8 cellular contexts compared by ENCODE assay signal in the genomic region with DNA sequence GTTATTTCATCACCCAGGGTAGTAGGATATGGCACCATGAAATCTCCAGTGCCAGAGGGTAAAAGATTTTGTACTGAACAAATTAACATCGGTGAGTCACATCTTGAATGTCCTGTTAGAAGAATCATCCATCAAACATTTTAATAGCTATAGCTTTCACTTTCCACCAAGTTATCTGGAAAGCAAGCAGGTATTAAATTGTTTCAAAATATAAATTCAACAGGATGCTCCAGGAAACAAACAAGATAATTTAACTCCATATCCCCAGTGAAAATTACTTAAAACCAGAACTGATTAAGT. TPM values are rescaled to one million over a fixed set of nuclear protein-coding genes. Genes with fewer than 3 reads are reported as not detected.
DNase-seq lines count a peak whose midpoint lies in the region; ATAC-seq and TF ChIP-seq lines count a peak whose summit lies in the region.

No MANE protein-coding gene starts in this region.

- DNase-seq in activated T-cell treated with anti-CD3 and anti-CD28 coated beads, Interleukin-2, amount 50 U/mL, for 72 hours, result no peak
- DNase-seq in activated T-cell treated with anti-CD3 and anti-CD28 coated beads for 4 hours, result no peak
- peak; percentile 58 for DNase-seq in SW480 (ENCODE audit: low spot score)
- DNase-seq in suprapubic skin (ENCODE audit: low spot score in 2 of 2), result no peak
- no peak for DNase-seq in NCI-H1092 (lab: John Stamatoyannopoulos, UW)
- no peak for DNase-seq in activated CD8-positive, alpha-beta memory T cell treated with anti-CD3 and anti-CD28 coated beads for 24 hours
- no peak for DNase-seq in DMS 273 (lab: John Stamatoyannopoulos, UW; ENCODE audit: unreplicated experiment)

- H3K4me1 Mint-ChIP-seq in activated T-cell treated with anti-CD3 and anti-CD28 coated beads, Interleukin-2, amount 50 U/mL, for 72 hours (ENCODE audit: low read depth), result peaks cover 75% of the 10 kb centered on the region

- H3K27ac Mint-ChIP-seq in activated T-cell treated with anti-CD3 and anti-CD28 coated beads, Interleukin-2, amount 50 U/mL, for 72 hours, result peak overlapping the region; percentile 13

- H3K27ac ChIP-seq in gastroesophageal sphincter, result peak overlapping the region; percentile 77 to 98 (median 95)
- no peak overlapping the region for H3K27ac ChIP-seq in suprapubic skin

- H3K4me1 ChIP-seq in gastroesophageal sphincter, result peaks cover 25 to 75% (median 36%) of the 10 kb centered on the region in 3 donors
- H3K4me1 ChIP-seq in suprapubic skin, result peaks cover 67% of the 10 kb centered on the region

- H3K4me3 ChIP-seq in gastroesophageal sphincter (peak overlapping the region; percentile 86), suprapubic skin (peak overlapping the region; percentile 9)

- no peak for TF ChIP-seq POLR2A in gastroesophageal sphincter (IDR thresholded peaks at IDR 0.05)
- no peak for TF ChIP-seq POLR2A in suprapubic skin (IDR thresholded peaks at IDR 0.05)

- no peaks in the 10 kb centered on the region for H3K9me3 ChIP-seq in gastroesophageal sphincter
- no peaks in the 10 kb centered on the region for H3K9me3 ChIP-seq in suprapubic skin

- H3K4me3 Mint-ChIP-seq in activated T-cell treated with anti-CD3 and anti-CD28 coated beads, Interleukin-2, amount 50 U/mL, for 72 hours, result peak overlapping the region; percentile 3 to 12

- TF ChIP-seq CTCF in gastroesophageal sphincter (IDR thresholded peaks at IDR 0.05) (no peak), suprapubic skin (IDR thresholded peaks at IDR 0.05) (no peak)

- H3K9me3 Mint-ChIP-seq in activated T-cell treated with anti-CD3 and anti-CD28 coated beads, Interleukin-2, amount 50 U/mL, for 72 hours, result no peaks in the 10 kb centered on the region

- peaks cover 10 to 16% of the 10 kb centered on the region in 2 donors for H3K36me3 Mint-ChIP-seq in activated T-cell treated with anti-CD3 and anti-CD28 coated beads, Interleukin-2, amount 50 U/mL, for 72 hours (ENCODE audit: insufficient read depth in 2 of 2)

- WGBS in gastroesophageal sphincter (ENCODE audit: low coverage in 1 of 2), 2 donors, result 0% methylated on average over 1 of the region's 1 CpG
- 7% methylated on average over 1 of the region's 1 CpG for WGBS in suprapubic skin

- H3K36me3 ChIP-seq in gastroesophageal sphincter (peaks cover 0 to 15% of the 10 kb centered on the region in 2 donors), suprapubic skin (peaks cover 16% of the 10 kb centered on the region)

- H3K27me3 Mint-ChIP-seq in activated T-cell treated with anti-CD3 and anti-CD28 coated beads, Interleukin-2, amount 50 U/mL, for 72 hours (ENCODE audit: low read depth), result no peaks in the 10 kb centered on the region

- TF ChIP-seq EP300 in gastroesophageal sphincter (IDR thresholded peaks at IDR 0.05), result no peak
- no peak for TF ChIP-seq EP300 in suprapubic skin (IDR thresholded peaks at IDR 0.05)

- ATAC-seq in activated T-cell treated with anti-CD3 and anti-CD28 coated beads, Interleukin-2, amount 50 U/mL, for 72 hours (replicated peaks in 1 of 2), result no peak
- ATAC-seq in gastroesophageal sphincter, result no peak

- H3K27me3 ChIP-seq in gastroesophageal sphincter, result no peaks in the 10 kb centered on the region
- no peaks in the 10 kb centered on the region for H3K27me3 ChIP-seq in suprapubic skin

RNA-seq across cellular contexts. Expression of gene VEZF1, which starts 2.4 kb away (rescaled TPM):
- total RNA-seq in activated T-cell treated with anti-CD3 and anti-CD28 coated beads, Interleukin-2, amount 50 U/mL, for 72 hours, result 10 to 100 TPM; 42.6 to 44.6 TPM
- 100 to 1,000 TPM; 115 to 148 (median 132) TPM for total RNA-seq in gastroesophageal sphincter
- 10 to 100 TPM; 45.3 to 76.0 (median 63.7) TPM for total RNA-seq in suprapubic skin

RNA-seq across cellular contexts. Expression of gene SRSF1, which starts 21.4 kb away (rescaled TPM):
- 100 to 1,000 TPM; 233 to 281 TPM for total RNA-seq in activated T-cell treated with anti-CD3 and anti-CD28 coated beads, Interleukin-2, amount 50 U/mL, for 72 hours
- 100 to 1,000 TPM; 139 to 240 (median 198) TPM for total RNA-seq in gastroesophageal sphincter
- 100 to 1,000 TPM; 108 to 172 (median 125) TPM for total RNA-seq in suprapubic skin

RNA-seq across cellular contexts. Expression of gene CUEDC1, which starts 30.4 kb away (rescaled TPM):
- 1 to 10 TPM; 1.1 to 1.4 TPM for total RNA-seq in activated T-cell treated with anti-CD3 and anti-CD28 coated beads, Interleukin-2, amount 50 U/mL, for 72 hours
- total RNA-seq in gastroesophageal sphincter, result 10 to 100 TPM; 35.7 to 60.3 (median 45.6) TPM
- 10 to 100 TPM in 2 of 4 donors, 1 to 10 TPM in 2; 5.1 to 34.2 (median 12.8) TPM for total RNA-seq in suprapubic skin
